Comparison of ENCODE assay signal across 1 cellular context in genomic region chr2:85761512-85761944, GRCh38.
TF ChIP-seq lines count a peak whose summit lies in the region.

No MANE protein-coding gene starts in this region.

TF ChIP-seq in HepG2, 621 proteins besides CTCF, POLR2A, EP300 and RAD21 (continued from another document):
- peak; percentile 54; the same call in 1 of the 2 replicates for TF ChIP-seq PATZ1 (CRISPR knock-in tag; IDR thresholded peaks at IDR 0.05)
- TF ChIP-seq HNRNPK (IDR thresholded peaks at IDR 0.05; ENCODE audit: low read depth, low read length, poor library complexity, severe bottlenecking) = no peak
- TF ChIP-seq RXRB (CRISPR knock-in tag; IDR thresholded peaks at IDR 0.05; ENCODE audit: borderline replicate concordance) = peak; percentile 13; the same call in 1 of the 2 replicates
- no peak for TF ChIP-seq THAP9 (CRISPR knock-in tag; IDR thresholded peaks at IDR 0.05; ENCODE audit: borderline replicate concordance)
- TF ChIP-seq ZKSCAN8 (CRISPR knock-in tag; IDR thresholded peaks at IDR 0.05; ENCODE audit: borderline replicate concordance) = no peak
- TF ChIP-seq ARID5B (CRISPR knock-in tag; IDR thresholded peaks at IDR 0.05) = peak; percentile 8; the same call in 1 of the 2 replicates
- TF ChIP-seq SOX6 (IDR thresholded peaks at IDR 0.05) = no peak
- TF ChIP-seq SOX6 (CRISPR knock-in tag; IDR thresholded peaks at IDR 0.05) = peak; percentile 64
- TF ChIP-seq ZBTB7A (CRISPR knock-in tag; IDR thresholded peaks at IDR 0.05) = peak; percentile 80
- TF ChIP-seq TFAP4 (IDR thresholded peaks at IDR 0.05; ENCODE audit: borderline replicate concordance, low read depth) = peak; percentile 23; the same call in 1 of the 2 replicates
- TF ChIP-seq RXRA (CRISPR knock-in tag; IDR thresholded peaks at IDR 0.05) = 0 out of 2 replicates have a peak, but pooled peaks have one; percentile 23
- TF ChIP-seq MTF2 (CRISPR knock-in tag; IDR thresholded peaks at IDR 0.05; ENCODE audit: borderline replicate concordance) = no peak
- no peak for TF ChIP-seq FOSL2 (CRISPR knock-in tag; IDR thresholded peaks at IDR 0.05)
- peak; percentile 58; the same call in 1 of the 2 replicates for TF ChIP-seq TARDBP (CRISPR knock-in tag; IDR thresholded peaks at IDR 0.05)
- TF ChIP-seq MED1 (CRISPR knock-in tag; IDR thresholded peaks at IDR 0.05) = peak; percentile 49; the same call in 1 of the 2 replicates
- TF ChIP-seq BCL6 (CRISPR knock-in tag; IDR thresholded peaks at IDR 0.05) = peak; percentile 61
- TF ChIP-seq GZF1 (CRISPR knock-in tag; IDR thresholded peaks at IDR 0.05) = no peak
- no peak for TF ChIP-seq ZNF558 (CRISPR knock-in tag; IDR thresholded peaks at IDR 0.05; ENCODE audit: borderline replicate concordance)
- no peak for TF ChIP-seq LCORL (IDR thresholded peaks at IDR 0.05)
- TF ChIP-seq LCORL (CRISPR knock-in tag; IDR thresholded peaks at IDR 0.05) = peak; percentile 95
- no peak for TF ChIP-seq RFX5 (IDR thresholded peaks at IDR 0.05; ENCODE audit: low read depth, low read length)
- no peak for TF ChIP-seq ZFYVE20 (CRISPR knock-in tag; IDR thresholded peaks at IDR 0.05; ENCODE audit: borderline replicate concordance, low read depth)
- TF ChIP-seq PAXIP1 (CRISPR knock-in tag; conservative IDR thresholded peaks at IDR 0.05) = peak; percentile 83
- no peak for TF ChIP-seq MYC (CRISPR knock-in tag; IDR thresholded peaks at IDR 0.05; ENCODE audit: borderline replicate concordance)
- 0 out of 2 replicates have a peak, but pooled peaks have one; percentile 44 for TF ChIP-seq ZNF564 (CRISPR knock-in tag; IDR thresholded peaks at IDR 0.05)
TF ChIP-seq in HepG2: peak in this region for 60.
